Comparison of ENCODE assay signal across 1 cellular context in the genomic region with DNA sequence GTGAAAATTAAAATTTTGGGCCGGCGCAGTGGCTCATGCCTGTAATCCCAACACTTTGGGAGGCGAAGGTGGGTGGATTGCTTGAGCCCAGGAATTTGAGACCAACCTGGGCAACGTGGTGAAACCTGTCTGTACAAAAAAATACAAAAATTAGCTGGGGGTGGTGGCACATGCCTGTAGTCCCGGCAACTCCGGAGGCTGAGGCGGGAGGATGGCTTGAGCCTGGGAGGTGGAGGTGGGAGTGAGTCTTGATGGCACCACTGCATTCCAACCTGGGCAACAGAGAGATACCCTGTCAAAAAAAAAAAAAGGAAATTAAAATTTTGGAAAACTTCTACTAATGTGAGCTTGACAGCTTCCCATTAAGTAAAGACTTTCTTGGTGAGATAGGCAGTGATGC.
TF ChIP-seq lines count a peak whose summit lies in the region.

No MANE protein-coding gene starts in this region.

TF ChIP-seq in K562, 482 proteins besides CTCF, POLR2A, EP300 and RAD21:
- no peak for TF ChIP-seq CREB1 (IDR thresholded peaks at IDR 0.05)
- peak; percentile 20; the same call in 1 of the 2 replicates for TF ChIP-seq CREB1 (CRISPR knock-in tag; IDR thresholded peaks at IDR 0.05)
- no peak for TF ChIP-seq RBM39 (optimal IDR thresholded peaks at IDR 0.05; ENCODE audit: low read depth, low read length)
